In genomic region chr1:19577001-19577400, GRCh38 we compare ENCODE assay signal across 15 cellular contexts.
"Had no signal": no experiment of that assay in that cellular context is flagged by ENCODE, and none has a peak within 500 bp of the region (broad histone marks: within the 10 kb centered on the region; RNA-seq: fewer than 3 reads in every experiment).

No MANE protein-coding gene starts in this region.

- H3K4me1 Mint-ChIP-seq: central memory CD8-positive, alpha-beta T cell; natural killer cell had no signal

- H3K27me3 Mint-ChIP-seq: activated naive CD4-positive, alpha-beta T cell treated with anti-CD3 and anti-CD28 coated beads, Interleukin-2, amount 50 U/mL, for 24 hours had no signal

- H3K4me3 Mint-ChIP-seq: activated naive CD4-positive, alpha-beta T cell treated with anti-CD3 and anti-CD28 coated beads, Interleukin-2, amount 50 U/mL, for 24 hours; central memory CD8-positive, alpha-beta T cell; natural killer cell; T-cell; T-helper 2 cell treated with Interferon-gamma antibody and Interleukin-4, amounts not matched to agents 5 μg/mL and 100 μg/mL, for 36 hours had no signal

- DNase-seq: activated CD4-positive, alpha-beta T cell treated with anti-CD3 and anti-CD28 coated beads for 1 hour; activated CD4-positive, alpha-beta T cell treated with anti-CD3 and anti-CD28 coated beads, Interleukin-2, amount 50 U/mL, for 1 hour; activated gamma-delta T cell treated with Interleukin-2 at 50 U/mL for 16 hours; activated T-cell treated with anti-CD3 and anti-CD28 coated beads, Interleukin-2, amount 50 U/mL, for 1 hour; effector memory CD4-positive, alpha-beta T cell; gastrocnemius medialis; hippocampal formation; midbrain; natural killer cell; stimulated activated CD4-positive, alpha-beta T cell treated with anti-CD3 and anti-CD28 coated beads, Interleukin-4, amount 100 ng/mL, for 24 hours; stimulated activated naive CD4-positive, alpha-beta T cell treated with Interleukin-2 at 50 U/mL for 16 hours; T-cell had no signal

- H3K27ac Mint-ChIP-seq: activated naive CD4-positive, alpha-beta T cell treated with anti-CD3 and anti-CD28 coated beads, Interleukin-2, amount 50 U/mL, for 24 hours; natural killer cell; T-cell; T-helper 2 cell treated with Interferon-gamma antibody and Interleukin-4, amounts not matched to agents 5 μg/mL and 100 μg/mL, for 36 hours had no signal

- H3K36me3 Mint-ChIP-seq: activated naive CD4-positive, alpha-beta T cell treated with anti-CD3 and anti-CD28 coated beads, Interleukin-2, amount 50 U/mL, for 24 hours; natural killer cell; T-cell had no signal

- ATAC-seq: gastrocnemius medialis, natural killer cell, T-cell had no signal

- H3K9me3 Mint-ChIP-seq: activated naive CD4-positive, alpha-beta T cell treated with anti-CD3 and anti-CD28 coated beads, Interleukin-2, amount 50 U/mL, for 24 hours; central memory CD8-positive, alpha-beta T cell; natural killer cell; T-helper 2 cell treated with Interferon-gamma antibody and Interleukin-4, amounts not matched to agents 5 μg/mL and 100 μg/mL, for 36 hours had no signal
